In the genomic region with DNA sequence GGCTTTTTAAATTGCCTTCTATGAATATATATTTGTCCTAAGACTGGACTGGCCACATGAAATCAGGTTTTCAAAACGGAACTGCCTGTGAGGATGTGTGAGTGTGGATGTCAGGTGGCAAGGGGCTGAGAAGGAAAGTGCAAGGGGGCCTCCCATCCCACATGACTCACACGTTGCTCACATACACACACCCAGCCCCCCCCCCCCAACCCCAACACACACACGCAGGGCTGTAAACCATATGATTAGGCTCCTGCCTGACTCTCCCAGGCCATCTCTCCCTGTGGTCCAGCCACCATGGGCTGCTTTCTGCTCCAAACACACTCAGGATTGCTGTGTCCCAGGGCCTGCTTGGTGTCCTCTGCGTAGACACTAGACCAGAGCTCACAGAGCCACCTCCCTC, we compare ENCODE assay signal across 8 cellular contexts. TPM values are rescaled to one million over a fixed set of nuclear protein-coding genes. Genes with fewer than 3 reads are reported as not detected.
A peak's percentile ranks its signal among the peaks of the same experiment; 100 is the strongest.
DNase-seq lines count a peak whose midpoint lies in the region; ATAC-seq, FAIRE-seq and TF ChIP-seq lines count a peak whose summit lies in the region.

No MANE protein-coding gene starts in this region.

- CTCF ChIA-PET in HEK293T (lab: Yijun Ruan, JAX), result interaction anchor here (0.8 to 1.1 kb wide), 3 partner anchors 13 to 507 kb away, joined by 3 read pairs; no protein-coding TSS in a partner anchor

- intact Hi-C loops in breast epithelium (cut with DNase I; ENCODE audit: low total_unique reads) (no loop called here), kidney (cut with DNase I) (no loop called here)

- ATAC-seq in GM21423 (IDR thresholded peaks at IDR 0.05; ENCODE audit: unreplicated experiment), result peak; percentile 46
- ATAC-seq in GM21529 (IDR thresholded peaks at IDR 0.05; ENCODE audit: unreplicated experiment), result no peak

- peak; percentile 53 for DNase-seq in AG08396 (ENCODE audit: low spot score)
- DNase-seq in Peyer's patch, result peak in 1 of 3 donors; percentile 55
- DNase-seq in breast epithelium (ENCODE audit: low spot score in 2 of 2), result peak in 1 of 2 donors; percentile 23
- no peak for DNase-seq in HEK293T (ENCODE audit: extremely low spot score)
- DNase-seq in kidney, result no peak

- TF ChIP-seq POLR2A in Peyer's patch (IDR thresholded peaks at IDR 0.05), result no peak
- no peak for TF ChIP-seq POLR2A in breast epithelium (IDR thresholded peaks at IDR 0.05)

- H3K36me3 Mint-ChIP-seq in nephron (ENCODE audit: low read depth), result no peaks in the 10 kb centered on the region

- no peaks in the 10 kb centered on the region for H3K9me3 ChIP-seq in Peyer's patch
- H3K9me3 ChIP-seq in breast epithelium, result no peaks in the 10 kb centered on the region
- no peaks in the 10 kb centered on the region for H3K9me3 ChIP-seq in kidney (ENCODE audit: control insufficient read depth in 1 of 2, low read length in 2 of 2)

- H3K27me3 Mint-ChIP-seq in nephron (ENCODE audit: low read depth), result peaks cover 3% of the 10 kb centered on the region

- H3K9ac ChIP-seq in kidney (ENCODE audit: low read length in 2 of 2), result no peak overlapping the region

- H3K9me3 Mint-ChIP-seq in nephron, result no peaks in the 10 kb centered on the region

- H3K27ac ChIP-seq in Peyer's patch, result peak overlapping the region; percentile 14 to 81 (median 38)
- peak overlapping the region; percentile 83 to 95 for H3K27ac ChIP-seq in breast epithelium
- peak overlapping the region in 1 of 2 donors; percentile 4 for H3K27ac ChIP-seq in kidney (ENCODE audit: low read depth in 2 of 2, low read length in 2 of 2)

- H3K4me1 Mint-ChIP-seq in nephron, result peaks cover 41% of the 10 kb centered on the region

- H3K4me3 ChIP-seq in Peyer's patch (no peak overlapping the region), breast epithelium (peak overlapping the region in 1 of 3 donors; percentile 36), kidney (ENCODE audit: low read length in 2 of 2) (no peak overlapping the region)

- POLR2A ChIA-PET in HEK293T (lab: Yijun Ruan, JAX), result interaction anchor here (0.9 to 1.8 kb wide), 4 partner anchors 8 to 124 kb away, joined by 3 to 11 read pairs (median 4); partner anchors contain the start of gene DEGS1

- H3K36me3 ChIP-seq in Peyer's patch, result no peaks in the 10 kb centered on the region
- H3K36me3 ChIP-seq in breast epithelium, result no peaks in the 10 kb centered on the region
- H3K36me3 ChIP-seq in kidney (ENCODE audit: control insufficient read depth in 1 of 2, insufficient read depth in 2 of 2, low read length in 2 of 2), result no peaks in the 10 kb centered on the region

- peaks cover 0 to 21% (median 6%) of the 10 kb centered on the region in 4 donors for H3K4me1 ChIP-seq in Peyer's patch
- H3K4me1 ChIP-seq in breast epithelium, result peaks cover 7 to 17% of the 10 kb centered on the region in 2 donors
- peaks cover 13 to 14% of the 10 kb centered on the region in 2 donors for H3K4me1 ChIP-seq in kidney (ENCODE audit: control insufficient read depth in 1 of 2, insufficient read depth in 1 of 2, low read depth in 1 of 2, low read length in 2 of 2)

- TF ChIP-seq CTCF in Peyer's patch (IDR thresholded peaks at IDR 0.05) (no peak), breast epithelium (IDR thresholded peaks at IDR 0.05) (no peak), nephron (IDR thresholded peaks at IDR 0.05; ENCODE audit: unreplicated experiment in 3 of 3) (no peak), kidney (IDR thresholded peaks at IDR 0.05; ENCODE audit: borderline replicate concordance, extremely low read depth, insufficient read depth) (no peak)

- peak overlapping the region in 1 of 3 experiments; percentile 46 for H3K4me3 Mint-ChIP-seq in nephron

- H3K27me3 ChIP-seq in Peyer's patch (no peaks in the 10 kb centered on the region), breast epithelium (no peaks in the 10 kb centered on the region)

- FAIRE-seq in kidney (lab: Jason Lieb, UNC), result no peak

- H3K27ac Mint-ChIP-seq in nephron, result peak overlapping the region; percentile 59 to 68 (median 65)

TF ChIP-seq in HEK293T, 16 proteins besides CTCF, POLR2A, EP300 and RAD21:
- TF ChIP-seq ELF4 (IDR thresholded peaks at IDR 0.05), result no peak

RNA-seq across cellular contexts. Expression of gene DEGS1, which starts 22.4 kb away (rescaled TPM):
- total RNA-seq in Peyer's patch (10 to 100 TPM; 14.6 to 46.4 (median 20.0) TPM), breast epithelium (10 to 100 TPM; 74.9 to 84.4 (median 81.0) TPM), kidney (83.1 TPM)
- 32.5 TPM for polyA plus RNA-seq in kidney (ENCODE audit: insufficient read depth, low read depth, low replicate concordance)
